Comparison of ENCODE assay signal across 26 cellular contexts in genomic region chr4:12692815-12693214, GRCh38.
A peak's percentile ranks its signal among the peaks of the same experiment; 100 is the strongest.
DNase-seq lines count a peak whose midpoint lies in the region; ATAC-seq, FAIRE-seq and TF ChIP-seq lines count a peak whose summit lies in the region.
"Had no signal": no experiment of that assay in that cellular context is flagged by ENCODE, and none has a peak within 500 bp of the region (broad histone marks: within the 10 kb centered on the region; RNA-seq: fewer than 3 reads in every experiment).

No MANE protein-coding gene starts in this region.

- H3K27me3 ChIP-seq in GM12878 (replicated peaks in 1 of 2; ENCODE audit: control insufficient read depth in 2 of 2, insufficient read depth in 2 of 2, low read length in 1 of 2), result no peaks in the 10 kb centered on the region
- H3K27me3 ChIP-seq: cardiac muscle cell, gastrocnemius medialis, SJCRH30, upper lobe of left lung had no signal

- no peak overlapping the region for H3K9ac ChIP-seq in GM12878 (ENCODE audit: control insufficient read depth, insufficient read depth, low read length)

- DNase-seq in GM12878 (ENCODE audit: low read depth, low spot score) (no peak), omental fat pad (ENCODE audit: low spot score) (no peak), NCI-H774 (lab: John Stamatoyannopoulos, UW) (no peak), dermis blood vessel endothelial cell (no peak), NOMO-1 treated with DMSO at 0.1 percent for 48 hours (lab: John Stamatoyannopoulos, UW; ENCODE audit: unreplicated experiment) (no peak)
- DNase-seq: activated CD4-positive, alpha-beta T cell treated with anti-CD3 and anti-CD28 coated beads for 4 hours; amygdala; cortex of kidney; DMS79; gastrocnemius medialis; GF-D8; lower lobe of right lung; NCI-H146; NCI-H345; occipital lobe; RPMI8226; SJCRH30; substantia nigra; T-helper 9 cell; upper lobe of left lung had no signal

- ATAC-seq in GM18519 (IDR thresholded peaks at IDR 0.05; ENCODE audit: low FRiP score, unreplicated experiment), result peak; percentile 36
- ATAC-seq in HG03565 (IDR thresholded peaks at IDR 0.05; ENCODE audit: unreplicated experiment), result peak; percentile 75
- no peak; the same call in 2 of the 3 replicates for ATAC-seq in GM12878
- ATAC-seq in omental fat pad (ENCODE audit: low FRiP score), result peak; percentile 28
- no peak for ATAC-seq in HG03175 (IDR thresholded peaks at IDR 0.05; ENCODE audit: unreplicated experiment)
- ATAC-seq: gastrocnemius medialis; lower lobe of right lung; natural killer cell treated with Interleukin-12 subunit alpha and Interleukin-12 subunit beta and Interleukin-15 and Interleukin-18, amount 100 ng/mL, for 72 hours; stimulated activated memory B cell treated with anti-CD40 and anti-IgM and Interleukin-4, amounts not matched to agents 10 μg/mL and 1 μg/mL and 100 μg/mL, for 72 hours had no signal

- SMC1A ChIA-PET in GM12878 (lab: Charles Lee; ENCODE audit: uncharacterized antibody, unreplicated experiment), result no interaction called here

- no peaks in the 10 kb centered on the region for H4K20me1 ChIP-seq in GM12878 (ENCODE audit: control insufficient read depth, insufficient read depth)

- WGBS in GM12878 (ENCODE audit: insufficient coverage, insufficient replicate concordance, low lambda C conversion rate, missing lambda C conversion rate), result 21% methylated on average over 2 of the region's 2 CpGs

- TF ChIP-seq RAD21 in GM12878 (IDR thresholded peaks at IDR 0.05; ENCODE audit: insufficient read depth, low read depth, low read length), result no peak

- no peaks in the 10 kb centered on the region for H3K36me3 ChIP-seq in GM12878 (ENCODE audit: control insufficient read depth in 2 of 2, insufficient read depth in 2 of 2, low read length in 1 of 2)
- H3K36me3 ChIP-seq: cardiac muscle cell, gastrocnemius medialis, lower lobe of right lung, SJCRH30, upper lobe of left lung had no signal

- no peak for TF ChIP-seq EP300 in GM12878 (IDR thresholded peaks at IDR 0.05; ENCODE audit: borderline replicate concordance in 1 of 2, control insufficient read depth in 1 of 2, low read depth in 2 of 2, low read length in 2 of 2)

- RAD21 ChIA-PET in GM12878 (lab: Charles Lee; ENCODE audit: unreplicated experiment), result no interaction called here

- BruUV-seq in GM12878 (replicated peaks; lab: Mats Ljungman, UMichigan), result no TSS peak

- H3K9me3 ChIP-seq in GM12878 (replicated peaks; ENCODE audit: control insufficient read depth, insufficient read depth, low read length), result no peaks in the 10 kb centered on the region
- H3K9me3 ChIP-seq: gastrocnemius medialis, lower lobe of right lung, SJCRH30, upper lobe of left lung had no signal

- H3K4me3 ChIP-seq in GM12878, result no peak overlapping the region
- H3K4me3 ChIP-seq: cardiac muscle cell, gastrocnemius medialis, lower lobe of right lung, SJCRH30, upper lobe of left lung had no signal

- no peak overlapping the region for H2AFZ ChIP-seq in GM12878 (ENCODE audit: control insufficient read depth, low read depth, low read length)

- no peak for FAIRE-seq in GM12878 (lab: Jason Lieb, UNC)

- no peak for TF ChIP-seq POLR2A in GM12878 (IDR thresholded peaks at IDR 0.05; ENCODE audit: low read depth, low read length)

- CTCF ChIA-PET in GM12878 (lab: Yijun Ruan, JAX), result no interaction called here

- TF ChIP-seq CTCF in GM12878 (IDR thresholded peaks at IDR 0.05 in 2 of 3, conservative IDR thresholded peaks at IDR 0.05 in 1 of 3; ENCODE audit: control insufficient read depth in 2 of 3, extremely low read depth in 1 of 3, insufficient read depth in 1 of 3, low read depth in 3 of 3, low read length in 3 of 3) (no peak), omental fat pad (IDR thresholded peaks at IDR 0.05) (no peak)

- no peak overlapping the region for H3K4me2 ChIP-seq in GM12878 (ENCODE audit: control insufficient read depth, insufficient read depth)

- no peaks in the 10 kb centered on the region for H3K4me1 ChIP-seq in GM12878 (ENCODE audit: control insufficient read depth, insufficient read depth, low read length)
- H3K4me1 ChIP-seq: gastrocnemius medialis, lower lobe of right lung, SJCRH30, upper lobe of left lung had no signal

- intact Hi-C loops in GM12878 (cut with micrococcal nuclease; ENCODE audit: unreplicated experiment), result no loop called here

- no peak overlapping the region for H3K27ac ChIP-seq in GM12878 (ENCODE audit: control insufficient read depth, insufficient read depth)
- H3K27ac ChIP-seq: cardiac muscle cell, gastrocnemius medialis, lower lobe of right lung, SJCRH30, upper lobe of left lung had no signal

- no peaks in the 10 kb centered on the region for H3K79me2 ChIP-seq in GM12878 (ENCODE audit: control insufficient read depth, insufficient read depth, low read length)

- POLR2A ChIA-PET in GM12878 (lab: Charles Lee), result no interaction called here

- in situ Hi-C loops in GM12878 (cut with MboI), result no loop called here

TF ChIP-seq in GM12878, 131 proteins besides CTCF, POLR2A, EP300 and RAD21:
- no peak for TF ChIP-seq IRF3 (IDR thresholded peaks at IDR 0.05)
- TF ChIP-seq JUNB (IDR thresholded peaks at IDR 0.05), result 0 out of 2 replicates have a peak, but pooled peaks have one; percentile 11

Comparison
In these comparisons a context has a peak if more than half of its experiments do, and no peak if none do; other contexts are left out.
1. ATAC-seq: peak in GM18519 (single experiment), HG03565 (single experiment) and omental fat pad (single experiment); none in GM12878 (single experiment) and HG03175 (single experiment).